ENCODE assay signal across 8 cellular contexts in the genomic region with DNA sequence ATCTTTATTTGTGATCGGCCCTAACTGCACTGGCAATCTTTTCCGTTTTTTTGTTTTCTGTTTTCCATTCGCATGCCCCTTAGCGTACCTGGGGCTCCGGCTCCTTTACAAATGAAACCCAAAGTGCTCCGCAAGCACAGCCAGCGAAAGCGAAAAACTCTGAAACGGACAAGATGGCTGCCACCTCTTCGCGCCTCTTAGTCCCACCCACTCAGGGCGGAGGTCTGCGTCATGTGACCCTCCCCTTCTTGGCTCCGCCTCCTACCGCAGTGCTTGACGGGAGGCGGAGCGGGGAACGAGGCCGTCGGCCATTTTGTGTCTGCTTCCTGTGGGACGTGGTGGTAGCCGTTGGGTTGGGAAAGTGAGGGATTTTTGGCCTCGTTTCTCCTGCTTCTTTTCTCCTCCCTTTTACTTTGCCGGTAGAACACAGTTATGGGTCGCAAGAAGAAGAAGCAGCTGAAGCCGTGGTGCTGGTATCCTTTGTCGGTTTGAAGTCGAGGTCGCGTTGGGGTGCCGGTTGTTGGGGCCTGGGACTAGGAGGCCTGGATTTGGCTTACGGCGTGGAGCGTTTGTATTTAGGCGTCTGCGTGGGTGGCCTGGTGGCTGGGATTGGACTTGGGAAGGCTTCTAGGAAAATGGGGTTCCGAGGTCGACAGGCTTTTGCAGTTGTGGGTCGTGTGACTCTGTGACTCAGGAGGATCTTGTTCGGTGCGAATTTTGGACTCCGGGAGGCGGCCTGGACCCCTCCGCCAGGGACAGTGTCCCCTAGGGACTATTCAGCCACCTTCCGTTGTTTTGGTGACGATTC. TPM values are rescaled to one million over a fixed set of nuclear protein-coding genes. Genes with fewer than 3 reads are reported as not detected.
DNase-seq lines count a peak whose midpoint lies in the region; ATAC-seq, FAIRE-seq and TF ChIP-seq lines count a peak whose summit lies in the region.

A gene (plus strand): TSS at position 304 of the 808 bp plus-strand sequence. CDS start 129 bp downstream, at position 433.

- H3K4me3 ChIP-seq in OCI-LY7 (ENCODE audit: low read depth, low read length, poor library complexity, severe bottlenecking) (peak within 1 kb of the TSS; percentile 98), endothelial cell of umbilical vein (replicated peaks in 1 of 3; ENCODE audit: insufficient read depth in 1 of 3, low read depth in 1 of 3, low read length in 3 of 3) (peak within 1 kb of the TSS; percentile 91 to 96 (median 93))

- H3K36me3 Mint-ChIP-seq in Calu3 (ENCODE audit: insufficient read depth, unreplicated experiment) = peaks cover 51% of the 10 kb centered on the region

- peak; percentile 81 for ATAC-seq in GM21447 (IDR thresholded peaks at IDR 0.05; ENCODE audit: unreplicated experiment)

- dilution Hi-C loops in endothelial cell of umbilical vein (cut with MboI; ENCODE audit: extremely low pct_ligation_motif_present, low sequenced_read_pairs) = no loop called here

- H3K79me2 ChIP-seq in OCI-LY7 (ENCODE audit: insufficient read depth, low read depth, low read length) = peaks cover 60% of the 10 kb centered on the region
- H3K79me2 ChIP-seq in endothelial cell of umbilical vein (ENCODE audit: control insufficient read depth, insufficient read depth, low read length) = peaks cover 54% of the 10 kb centered on the region

- no peaks in the 10 kb centered on the region for H3K9me1 ChIP-seq in endothelial cell of umbilical vein (replicated peaks; ENCODE audit: control insufficient read depth, extremely low read depth, insufficient read depth, low read length)

- H4K20me1 ChIP-seq in OCI-LY7 (ENCODE audit: insufficient read depth, low read length) = peaks cover 32% of the 10 kb centered on the region
- H4K20me1 ChIP-seq in endothelial cell of umbilical vein (replicated peaks; ENCODE audit: control insufficient read depth, extremely low read depth, insufficient read depth, low read length) = peaks cover 6% of the 10 kb centered on the region

- peaks cover 14% of the 10 kb centered on the region for H3K4me1 Mint-ChIP-seq in Calu3 (ENCODE audit: low read depth, unreplicated experiment)

- CTCF ChIA-PET in Calu3 (lab: Charles Lee) = interaction anchor here (0.6 to 1.0 kb wide), 3 partner anchors 16 to 112 kb away, joined by 3 to 5 read pairs (median 3); a partner anchor contains a TSS
- CTCF ChIA-PET in OCI-LY7 (lab: Charles Lee; ENCODE audit: unreplicated experiment) = interaction anchor here (0.6 kb wide), 1 partner anchor 14 kb away, joined by 3 read pairs; no protein-coding TSS in a partner anchor
- CTCF ChIA-PET in endothelial cell of umbilical vein (lab: Charles Lee) = interaction anchor here (2.1 kb wide), 1 partner anchor 97 kb away, joined by 13 read pairs; no protein-coding TSS in a partner anchor

- FAIRE-seq in endothelial cell of umbilical vein (lab: Jason Lieb, UNC) = peak; percentile 96

- H3K36me3 ChIP-seq in OCI-LY7 (ENCODE audit: insufficient read depth, low read length) (peaks cover 47% of the 10 kb centered on the region), endothelial cell of umbilical vein (ENCODE audit: control insufficient read depth in 2 of 2, extremely low read depth in 1 of 2, insufficient read depth in 2 of 2, low read length in 2 of 2) (peaks cover 5 to 8% of the 10 kb centered on the region in 2 experiments)

- DNase-seq in Calu3 = peak; percentile 95
- peak; percentile 52 for DNase-seq in HuH-7.5 (ENCODE audit: low spot score)
- peak; percentile 98 for DNase-seq in OCI-LY7 (ENCODE audit: low spot score)
- DNase-seq in activated T-cell treated with anti-CD3 and anti-CD28 coated beads for 1 hour (ENCODE audit: low read depth) = peak; percentile 90
- peak; percentile 97 for DNase-seq in endothelial cell of umbilical vein (ENCODE audit: low read depth, low spot score)
- peak; percentile 95 for DNase-seq in midbrain (lab: John Stamatoyannopoulos, UW)
- peak; percentile 89 to 90 for DNase-seq in stimulated activated CD8-positive, alpha-beta memory T cell treated with anti-CD3 and anti-CD28 coated beads, Interleukin-2, amount 100 ng/mL, for 1 hour (ENCODE audit: low read depth in 2 of 2)

- BruUV-seq in Calu3 (replicated peaks; lab: Mats Ljungman, UMichigan) = TSS peak; percentile 81
- TSS peak; percentile 92 for BruUV-seq in OCI-LY7 (replicated peaks; lab: Mats Ljungman, UMichigan)
- BruUV-seq in endothelial cell of umbilical vein (replicated peaks; lab: Mats Ljungman, UMichigan) = TSS peak; percentile 71

- H3K27me3 ChIP-seq in endothelial cell of umbilical vein (ENCODE audit: control insufficient read depth in 2 of 2, insufficient read depth in 2 of 2, low read length in 2 of 2) = no peaks in the 10 kb centered on the region

- H3K9ac ChIP-seq in endothelial cell of umbilical vein (replicated peaks; ENCODE audit: extremely low read depth, insufficient read depth, low read length) = peak within 1 kb of the TSS; percentile 100

- H3K27me3 Mint-ChIP-seq in Calu3 (ENCODE audit: unreplicated experiment) = no peaks in the 10 kb centered on the region

- H3K4me1 ChIP-seq in OCI-LY7 (ENCODE audit: insufficient read depth, low read length, poor library complexity, severe bottlenecking) (peaks cover 39% of the 10 kb centered on the region), endothelial cell of umbilical vein (ENCODE audit: control insufficient read depth, extremely low read depth, insufficient read depth, low read length) (peaks cover 19% of the 10 kb centered on the region)

- H3K9me2 ChIP-seq in OCI-LY7 (ENCODE audit: insufficient read depth, low read length) = no peaks in the 10 kb centered on the region

- H3K4me2 ChIP-seq in OCI-LY7 (ENCODE audit: low read length) (peak within 1 kb of the TSS; percentile 89), endothelial cell of umbilical vein (ENCODE audit: insufficient read depth, low read length) (peak within 1 kb of the TSS; percentile 100)

- intact Hi-C loops in Calu3 (cut with micrococcal nuclease; ENCODE audit: unreplicated experiment) (no loop called here), OCI-LY7 (cut with micrococcal nuclease; ENCODE audit: unreplicated experiment) (loop anchor here (1.0 to 2.0 kb wide), 2 partner anchors 94 to 341 kb away; a partner anchor contains a TSS), endothelial cell of umbilical vein (cut with micrococcal nuclease) (no loop called here)

- peak within 1 kb of the TSS; percentile 87 for H3K27ac ChIP-seq in OCI-LY7 (ENCODE audit: low read depth, low read length, poor library complexity, severe bottlenecking)
- peak within 1 kb of the TSS; percentile 97 for H3K27ac ChIP-seq in endothelial cell of umbilical vein (ENCODE audit: insufficient read depth, low read depth, low read length)

- no peak for TF ChIP-seq CTCF in Calu3 (IDR thresholded peaks at IDR 0.05; ENCODE audit: unreplicated experiment)
- TF ChIP-seq CTCF in OCI-LY7 (conservative IDR thresholded peaks at IDR 0.05; ENCODE audit: low read length) = no peak
- no peak for TF ChIP-seq CTCF in endothelial cell of umbilical vein (IDR thresholded peaks at IDR 0.05; ENCODE audit: extremely low read depth in 1 of 2, insufficient read depth in 1 of 2, low read depth in 1 of 2, low read length in 2 of 2)

- TF ChIP-seq POLR2A in endothelial cell of umbilical vein (IDR thresholded peaks at IDR 0.05; ENCODE audit: low read depth, low read length) = peak; percentile 92

- no peaks in the 10 kb centered on the region for H3K9me3 Mint-ChIP-seq in Calu3 (ENCODE audit: low read depth, unreplicated experiment)

- peak within 1 kb of the TSS; percentile 100 for H3K4me3 Mint-ChIP-seq in Calu3 (ENCODE audit: low read depth, unreplicated experiment)

- H3K27ac Mint-ChIP-seq in Calu3 (ENCODE audit: unreplicated experiment) = peak within 1 kb of the TSS; percentile 100

- H3K9me3 ChIP-seq in OCI-LY7 (ENCODE audit: low read length) = no peaks in the 10 kb centered on the region
- no peaks in the 10 kb centered on the region for H3K9me3 ChIP-seq in endothelial cell of umbilical vein (replicated peaks; ENCODE audit: control insufficient read depth, insufficient read depth, low read length)

- H2AFZ ChIP-seq in OCI-LY7 (ENCODE audit: low read length) = peak within 1 kb of the TSS; percentile 63; the same call in 1 of the 2 replicates
- peak within 1 kb of the TSS; percentile 61 for H2AFZ ChIP-seq in endothelial cell of umbilical vein (ENCODE audit: low read depth, low read length)

- POLR2A ChIA-PET in OCI-LY7 (lab: Charles Lee) (interaction anchor here (0.7 to 2.1 kb wide), 2 partner anchors 10 to 104 kb away, joined by 3 to 7 read pairs; no protein-coding TSS in a partner anchor), endothelial cell of umbilical vein (lab: Charles Lee) (no interaction called here)

TF ChIP-seq in endothelial cell of umbilical vein, 7 proteins besides CTCF, POLR2A, EP300 and RAD21:
- no peak for TF ChIP-seq EZH2 (IDR thresholded peaks at IDR 0.05; ENCODE audit: borderline replicate concordance, low read depth, low read length, severe bottlenecking)
- peak; percentile 46 for TF ChIP-seq MYC (IDR thresholded peaks at IDR 0.05; ENCODE audit: low read depth, low read length)
- TF ChIP-seq JUN (IDR thresholded peaks at IDR 0.05; ENCODE audit: borderline replicate concordance, insufficient read depth, insufficient read length, low read depth) = no peak
- no peak for TF ChIP-seq FOS (IDR thresholded peaks at IDR 0.05; ENCODE audit: borderline replicate concordance, insufficient read depth, low read length)
- TF ChIP-seq, protein P1, sequence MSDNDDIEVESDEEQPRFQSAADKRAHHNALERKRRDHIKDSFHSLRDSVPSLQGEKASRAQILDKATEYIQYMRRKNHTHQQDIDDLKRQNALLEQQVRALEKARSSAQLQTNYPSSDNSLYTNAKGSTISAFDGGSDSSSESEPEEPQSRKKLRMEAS (IDR thresholded peaks at IDR 0.05; ENCODE audit: insufficient read depth, insufficient read length) = peak; percentile 96
- peak; percentile 94 for TF ChIP-seq POLR2AphosphoS5 (IDR thresholded peaks at IDR 0.05; ENCODE audit: insufficient read depth, low read depth, low read length)
- no peak for TF ChIP-seq GATA2 (IDR thresholded peaks at IDR 0.05; ENCODE audit: insufficient read depth, insufficient read length, low read depth, low read length)

RNA-seq across cellular contexts. Expression of the gene that starts here (rescaled TPM):
- total RNA-seq in Calu3 (2022) (198 and 212 TPM in 2 replicates), OCI-LY7 (2022) (284 and 309 TPM in 2 replicates), endothelial cell of umbilical vein (206 and 209 TPM in 2 replicates)
- total RNA-seq in OCI-LY7 (2014; rRNA removed; shearing (Covaris generic)) = 121 and 157 TPM in 2 replicates
- polyA plus RNA-seq in endothelial cell of umbilical vein = 231 and 245 TPM in 2 replicates
- 184 and 198 TPM in 2 replicates for polyA plus RNA-seq in endothelial cell of umbilical vein (2011; cell fraction: cytosol; rRNA removed)
- polyA plus RNA-seq in endothelial cell of umbilical vein (2011; cell fraction: nucleus; rRNA removed) = 314 and 362 TPM in 2 replicates
- polyA plus RNA-seq in endothelial cell of umbilical vein (2012) = 153 and 220 TPM in 2 replicates
- 268 and 284 TPM in 2 replicates for polyA minus RNA-seq in endothelial cell of umbilical vein
- 126 TPM for polyA minus RNA-seq in endothelial cell of umbilical vein (2011; cell fraction: cytosol; rRNA and poly(A)+ RNA removed)
- polyA minus RNA-seq in endothelial cell of umbilical vein (2011; cell fraction: nucleus; rRNA and poly(A)+ RNA removed) = 284 and 417 TPM in 2 replicates

Comparison
In these comparisons a context has a peak if more than half of its experiments do, and no peak if none do; other contexts are left out.
1. Peak in every context shown above with its lines: DNase-seq, ATAC-seq, H3K4me3 ChIP-seq and H3K27ac ChIP-seq.